Comparison of ENCODE assay signal across 13 cellular contexts in the genomic region with DNA sequence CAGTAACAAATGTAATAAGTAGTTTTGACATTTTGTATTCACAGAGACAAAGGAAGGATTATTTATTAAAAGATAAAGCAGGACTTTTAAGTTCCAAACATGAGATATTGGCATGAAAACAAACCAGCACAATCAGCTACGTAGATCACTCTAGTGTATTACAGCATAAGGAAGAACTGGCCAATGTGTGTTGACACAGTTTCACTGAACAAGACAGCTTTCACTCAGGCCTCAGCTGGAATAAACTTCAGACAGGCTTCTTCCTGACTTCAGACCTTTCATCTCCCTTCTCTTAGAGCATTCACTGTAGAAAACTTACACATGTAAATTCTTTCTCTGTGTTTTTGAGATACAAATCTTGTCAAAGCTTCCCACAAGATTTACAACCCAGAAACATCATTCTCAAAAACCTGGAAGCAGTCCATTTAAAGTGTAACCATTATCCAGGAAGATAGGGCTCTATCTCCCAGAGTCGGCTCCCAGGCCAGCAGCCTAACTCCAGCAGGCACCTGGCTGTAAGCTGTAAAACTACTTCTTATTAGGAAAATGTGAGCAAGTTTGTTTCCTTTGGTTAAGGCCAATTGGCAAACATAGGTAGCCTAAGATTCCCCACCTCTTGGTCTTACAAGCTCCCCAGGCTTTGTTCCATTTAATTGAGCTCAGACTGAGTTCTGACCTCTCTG.
DNase-seq lines count a peak whose midpoint lies in the region; ATAC-seq lines count a peak whose summit lies in the region.
"Had no signal": no experiment of that assay in that cellular context is flagged by ENCODE, and none has a peak within 500 bp of the region (broad histone marks: within the 10 kb centered on the region; RNA-seq: fewer than 3 reads in every experiment).

No MANE protein-coding gene starts in this region.

- no peaks in the 10 kb centered on the region for H3K36me3 Mint-ChIP-seq in activated T-helper 2 cell treated with anti-CD3 and anti-CD28 coated beads, Interferon-gamma antibody, Interleukin-2, Interleukin-4, amounts not matched to agents 10 μg/mL and 5 μg/mL and 100 μg/mL, durations not matched to agents 14 hours and 24 hours and 36 hours (ENCODE audit: low read depth)

- H3K9me3 Mint-ChIP-seq in activated T-helper 2 cell treated with anti-CD3 and anti-CD28 coated beads, Interferon-gamma antibody, Interleukin-2, Interleukin-4, amounts not matched to agents 10 μg/mL and 5 μg/mL and 100 μg/mL, durations not matched to agents 14 hours and 24 hours and 36 hours: peaks cover 6% of the 10 kb centered on the region
- H3K9me3 Mint-ChIP-seq: CD4-positive, alpha-beta T cell had no signal

- no peaks in the 10 kb centered on the region for H3K27me3 Mint-ChIP-seq in activated T-helper 2 cell treated with anti-CD3 and anti-CD28 coated beads, Interferon-gamma antibody, Interleukin-2, Interleukin-4, amounts not matched to agents 10 μg/mL and 5 μg/mL and 100 μg/mL, durations not matched to agents 14 hours and 24 hours and 36 hours (ENCODE audit: low read depth)
- H3K27me3 Mint-ChIP-seq: CD4-positive, alpha-beta T cell had no signal

- ATAC-seq in HG03565 (IDR thresholded peaks at IDR 0.05; ENCODE audit: unreplicated experiment): no peak
- ATAC-seq: Panc1 had no signal

- H3K27ac Mint-ChIP-seq in activated T-helper 2 cell treated with anti-CD3 and anti-CD28 coated beads, Interferon-gamma antibody, Interleukin-2, Interleukin-4, amounts not matched to agents 10 μg/mL and 5 μg/mL and 100 μg/mL, durations not matched to agents 14 hours and 24 hours and 36 hours: no peak overlapping the region
- H3K27ac Mint-ChIP-seq: CD4-positive, alpha-beta T cell had no signal

- H3K4me3 Mint-ChIP-seq in activated T-helper 2 cell treated with anti-CD3 and anti-CD28 coated beads, Interferon-gamma antibody, Interleukin-2, Interleukin-4, amounts not matched to agents 10 μg/mL and 5 μg/mL and 100 μg/mL, durations not matched to agents 14 hours and 24 hours and 36 hours (ENCODE audit: low read depth): no peak overlapping the region
- H3K4me3 Mint-ChIP-seq: CD4-positive, alpha-beta T cell had no signal

- intact Hi-C loops in posterior vena cava (cut with DNase I): no loop called here
- intact Hi-C loops in activated T-helper 2 cell treated with anti-CD3 and anti-CD28 coated beads, Interferon-gamma antibody, Interleukin-2, Interleukin-4, amounts not matched to agents 10 μg/mL and 5 μg/mL and 100 μg/mL, durations not matched to agents 14 hours and 24 hours and 36 hours (cut with micrococcal nuclease): no loop called here

- DNase-seq in DMS53 treated with DMSO at 0.1 percent for 48 hours (lab: John Stamatoyannopoulos, UW; ENCODE audit: unreplicated experiment) (peak; percentile 32), OCI-M1 (lab: John Stamatoyannopoulos, UW) (peak; percentile 13), islet precursor cell (peak; percentile 52), posterior vena cava (ENCODE audit: low spot score) (peak; percentile 69), activated gamma-delta T cell (lab: John Stamatoyannopoulos, UW) (no peak)
- DNase-seq in activated T-helper 2 cell treated with anti-CD3 and anti-CD28 coated beads, Interferon-gamma antibody, Interleukin-2, Interleukin-4, amounts not matched to agents 10 μg/mL and 5 μg/mL and 100 μg/mL, durations not matched to agents 14 hours and 24 hours and 36 hours (ENCODE audit: low spot score): no peak
- DNase-seq: Calu3; CD4-positive, alpha-beta T cell; NCI-H187 treated with DMSO at 0.1 percent for 48 hours; NCI-H748 treated with DMSO at 0.1 percent for 48 hours; SHP77 had no signal

- H3K4me1 Mint-ChIP-seq in activated T-helper 2 cell treated with anti-CD3 and anti-CD28 coated beads, Interferon-gamma antibody, Interleukin-2, Interleukin-4, amounts not matched to agents 10 μg/mL and 5 μg/mL and 100 μg/mL, durations not matched to agents 14 hours and 24 hours and 36 hours (ENCODE audit: low read depth): no peaks in the 10 kb centered on the region

Comparison
In these comparisons a context has a peak if more than half of its experiments do, and no peak if none do; other contexts are left out.
1. DNase-seq: peak in DMS53 treated with DMSO at 0.1 percent for 48 hours (single experiment), OCI-M1 (single experiment), islet precursor cell (single experiment) and posterior vena cava (single experiment); none in activated T-helper 2 cell treated with anti-CD3 and anti-CD28 coated beads, Interferon-gamma antibody, Interleukin-2, Interleukin-4, amounts not matched to agents 10 μg/mL and 5 μg/mL and 100 μg/mL, durations not matched to agents 14 hours and 24 hours and 36 hours (single experiment) and activated gamma-delta T cell (single experiment).